In genomic region chr19:6667114-6667627, GRCh38 we compare ENCODE assay signal across 19 cellular contexts. TPM values are rescaled to one million over a fixed set of nuclear protein-coding genes. Genes with fewer than 3 reads are reported as not detected.
A peak's percentile ranks its signal among the peaks of the same experiment; 100 is the strongest.
DNase-seq lines count a peak whose midpoint lies in the region; ATAC-seq, FAIRE-seq and TF ChIP-seq lines count a peak whose summit lies in the region.
"Had no signal": no experiment of that assay in that cellular context is flagged by ENCODE, and none has a peak within 500 bp of the region (broad histone marks: within the 10 kb centered on the region; RNA-seq: fewer than 3 reads in every experiment).

No MANE protein-coding gene starts in this region.

- H4K20me1 ChIP-seq in HepG2 (ENCODE audit: insufficient read depth, low read length) (peaks cover 2% of the 10 kb centered on the region; the same call in 1 of the 2 replicates), osteoblast (ENCODE audit: insufficient read depth, low read length) (no peaks in the 10 kb centered on the region)

- no peak for TF ChIP-seq RAD21 in HepG2 (CRISPR knock-in tag; IDR thresholded peaks at IDR 0.05)

- H3K27me3 Mint-ChIP-seq in CD4-positive, CD25-positive, alpha-beta regulatory T cell = no peaks in the 10 kb centered on the region
- peaks cover 1% of the 10 kb centered on the region for H3K27me3 Mint-ChIP-seq in glutamatergic neuron (ENCODE audit: unreplicated experiment)
- H3K27me3 Mint-ChIP-seq: dendritic cell treated with granulocyte-macrophage colony-stimulating factor and Interleukin-4, amounts not matched to agents 40 ng/mL and 50 ng/mL, for 4 days had no signal

- peaks cover 4% of the 10 kb centered on the region for H3K36me3 Mint-ChIP-seq in CD4-positive, CD25-positive, alpha-beta regulatory T cell
- no peaks in the 10 kb centered on the region for H3K36me3 Mint-ChIP-seq in glutamatergic neuron (ENCODE audit: unreplicated experiment)
- H3K36me3 Mint-ChIP-seq: IgD-negative memory B cell had no signal

- intact Hi-C loops in HepG2 (cut with micrococcal nuclease; ENCODE audit: unreplicated experiment) = no loop called here

- H3K4me3 Mint-ChIP-seq in CD4-positive, CD25-positive, alpha-beta regulatory T cell = peak overlapping the region; percentile 76 to 97 (median 84)
- H3K4me3 Mint-ChIP-seq in glutamatergic neuron (ENCODE audit: unreplicated experiment) = no peak overlapping the region
- H3K4me3 Mint-ChIP-seq: dendritic cell treated with granulocyte-macrophage colony-stimulating factor and Interleukin-4, amounts not matched to agents 40 ng/mL and 50 ng/mL, for 4 days; nephron had no signal

- no peaks in the 10 kb centered on the region for H3K9me3 ChIP-seq in CD4-positive, CD25-positive, alpha-beta regulatory T cell (ENCODE audit: control insufficient read depth in 2 of 2, low read length in 2 of 2)
- H3K9me3 ChIP-seq in HepG2 (ENCODE audit: low read length) (no peaks in the 10 kb centered on the region), osteoblast (ENCODE audit: low read depth, low read length) (no peaks in the 10 kb centered on the region)

- FAIRE-seq in HepG2 (lab: Jason Lieb, UNC) = no peak
- FAIRE-seq: H54, islet of Langerhans, TTC549 had no signal

- in situ Hi-C loops in HepG2 (cut with HindIII; ENCODE audit: extremely low pct_ligation_motif_present, low pct_unique_long_range_greater_than_20kb) = no loop called here

- DNase-seq in CD4-positive, CD25-positive, alpha-beta regulatory T cell = no peak
- peak; percentile 17 for DNase-seq in HT1080 (ENCODE audit: low read depth)
- DNase-seq in activated CD4-positive, alpha-beta T cell treated with anti-CD3 and anti-CD28 coated beads, Interleukin-2, amount 50 U/mL, for 48 hours = peak; percentile 58 to 66
- no peak for DNase-seq in HepG2 (ENCODE audit: low spot score)
- no peak for DNase-seq in osteoblast (ENCODE audit: insufficient read length, low spot score, missing footprints)
- DNase-seq in retina = no peak
- no peak for DNase-seq in NCI-H524 treated with DMSO at 0.1 percent for 48 hours (lab: John Stamatoyannopoulos, UW)
- no peak for DNase-seq in glutamatergic neuron
- DNase-seq: COR-L47, NCI-H2107, OCI-M1 had no signal

- no peak for ATAC-seq in CD4-positive, CD25-positive, alpha-beta regulatory T cell (ENCODE audit: low read depth in 2 of 2)
- peak; percentile 2; the same call in 1 of the 3 replicates for ATAC-seq in HepG2
- ATAC-seq: foreskin keratinocyte had no signal

- H3K9me3 Mint-ChIP-seq in CD4-positive, CD25-positive, alpha-beta regulatory T cell = no peaks in the 10 kb centered on the region
- no peaks in the 10 kb centered on the region for H3K9me3 Mint-ChIP-seq in glutamatergic neuron (ENCODE audit: unreplicated experiment)
- H3K9me3 Mint-ChIP-seq: dendritic cell treated with granulocyte-macrophage colony-stimulating factor and Interleukin-4, amounts not matched to agents 40 ng/mL and 50 ng/mL, for 4 days; nephron had no signal

- H2AFZ ChIP-seq in HepG2 (ENCODE audit: low read length) (no peak overlapping the region), osteoblast (ENCODE audit: low read length) (no peak overlapping the region)

- TF ChIP-seq CTCF in HepG2 (CRISPR knock-in tag; IDR thresholded peaks at IDR 0.05) (no peak), osteoblast (IDR thresholded peaks at IDR 0.05; ENCODE audit: extremely low read depth, low read depth, low read length) (no peak), glutamatergic neuron (IDR thresholded peaks at IDR 0.05; ENCODE audit: partially characterized antibody, unreplicated experiment) (no peak)

- CTCF ChIA-PET in HepG2 (lab: Yijun Ruan, JAX; ENCODE audit: low intra/inter-chr PET ratio, low total read pairs) = no interaction called here

- BruUV-seq in HepG2 (replicated peaks; lab: Mats Ljungman, UMichigan) = no TSS peak

- H3K79me2 ChIP-seq in HepG2 (ENCODE audit: insufficient read depth, low read length) (no peaks in the 10 kb centered on the region), osteoblast (ENCODE audit: insufficient read depth, low read length) (no peaks in the 10 kb centered on the region)

- H3K9ac ChIP-seq in HepG2 (ENCODE audit: insufficient read depth, low read depth, low read length) = no peak overlapping the region

- peak overlapping the region; percentile 52 for H3K4me3 ChIP-seq in CD4-positive, CD25-positive, alpha-beta regulatory T cell (ENCODE audit: low read depth, low read length)
- H3K4me3 ChIP-seq in HepG2 (replicated peaks in 1 of 3; ENCODE audit: insufficient read depth in 1 of 3, low read depth in 2 of 3, low read length in 3 of 3) (no peak overlapping the region), osteoblast (ENCODE audit: insufficient read depth, low read length) (no peak overlapping the region)
- H3K4me3 ChIP-seq: smooth muscle cell had no signal

- no peaks in the 10 kb centered on the region for H3K27me3 ChIP-seq in CD4-positive, CD25-positive, alpha-beta regulatory T cell (ENCODE audit: control insufficient read depth, insufficient read depth, low read length)
- no peaks in the 10 kb centered on the region; a peak in 2 of 5 replicates for H3K27me3 ChIP-seq in HepG2 (ENCODE audit: control insufficient read depth in 1 of 2, insufficient read depth in 2 of 2, low read length in 2 of 2)
- no peaks in the 10 kb centered on the region for H3K27me3 ChIP-seq in osteoblast (ENCODE audit: insufficient read depth, low read length)

- TF ChIP-seq EP300 in HepG2 (IDR thresholded peaks at IDR 0.05; ENCODE audit: low read depth in 2 of 2, low read length in 2 of 2) (no peak), HepG2 (CRISPR knock-in tag; IDR thresholded peaks at IDR 0.05; ENCODE audit: borderline replicate concordance) (no peak)

- 57% methylated on average over 13 of the region's 14 CpGs for WGBS in HepG2 (ENCODE audit: low lambda C conversion rate)

- peaks cover 48% of the 10 kb centered on the region for H3K4me1 ChIP-seq in CD4-positive, CD25-positive, alpha-beta regulatory T cell (ENCODE audit: control insufficient read depth, insufficient read depth, low read length, poor library complexity, severe bottlenecking)
- H3K4me1 ChIP-seq in HepG2 (ENCODE audit: insufficient read depth, low read length) (no peaks in the 10 kb centered on the region), osteoblast (ENCODE audit: insufficient read depth, low read length) (no peaks in the 10 kb centered on the region)
- H3K4me1 ChIP-seq: foreskin keratinocyte had no signal

- H3K4me1 Mint-ChIP-seq in CD4-positive, CD25-positive, alpha-beta regulatory T cell = peaks cover 0 to 52% (median 26%) of the 10 kb centered on the region in 4 donors
- H3K4me1 Mint-ChIP-seq in glutamatergic neuron (ENCODE audit: low read depth, unreplicated experiment) = no peaks in the 10 kb centered on the region
- H3K4me1 Mint-ChIP-seq: nephron had no signal

- peak overlapping the region; percentile 7 for H3K27ac ChIP-seq in CD4-positive, CD25-positive, alpha-beta regulatory T cell (ENCODE audit: insufficient read depth, low read length, poor library complexity, severe bottlenecking)
- no peak overlapping the region for H3K27ac ChIP-seq in HepG2 (ENCODE audit: extremely low read length, insufficient read depth, low read length)
- H3K27ac ChIP-seq in osteoblast (ENCODE audit: low read depth, low read length) = no peak overlapping the region
- H3K27ac ChIP-seq: foreskin keratinocyte had no signal

- H3K27ac Mint-ChIP-seq in CD4-positive, CD25-positive, alpha-beta regulatory T cell = peak overlapping the region; percentile 25 to 94 (median 60)
- H3K27ac Mint-ChIP-seq in glutamatergic neuron (ENCODE audit: unreplicated experiment) = no peak overlapping the region
- H3K27ac Mint-ChIP-seq: dendritic cell treated with granulocyte-macrophage colony-stimulating factor and Interleukin-4, amounts not matched to agents 40 ng/mL and 50 ng/mL, for 4 days; nephron had no signal

- H3K4me2 ChIP-seq in HepG2 (ENCODE audit: low read depth, low read length) = no peak overlapping the region
- no peak overlapping the region for H3K4me2 ChIP-seq in osteoblast (ENCODE audit: insufficient read depth, low read length)
- H3K4me2 ChIP-seq: smooth muscle cell had no signal

- POLR2A ChIA-PET in HepG2 (lab: Yijun Ruan, JAX) = no interaction called here

- H3K36me3 ChIP-seq in CD4-positive, CD25-positive, alpha-beta regulatory T cell (ENCODE audit: control insufficient read depth, insufficient read depth, low read length) = peaks cover 24% of the 10 kb centered on the region
- H3K36me3 ChIP-seq in HepG2 (replicated peaks in 1 of 2; ENCODE audit: control insufficient read depth in 1 of 2, insufficient read depth in 2 of 2, low read length in 2 of 2) (no peaks in the 10 kb centered on the region), osteoblast (ENCODE audit: insufficient read depth, low read length) (no peaks in the 10 kb centered on the region)

- TF ChIP-seq POLR2A in HepG2 (IDR thresholded peaks at IDR 0.05; ENCODE audit: insufficient read depth in 1 of 2, low read depth in 2 of 2, low read length in 2 of 2) = no peak

RNA-seq across cellular contexts. Expression of gene TNFSF14, which starts 2.8 kb away (rescaled TPM):
- total RNA-seq in CD4-positive, CD25-positive, alpha-beta regulatory T cell = 8.4 TPM
- polyA plus RNA-seq in CD4-positive, CD25-positive, alpha-beta regulatory T cell = 1 to 10 TPM; 2.6 to 8.9 (median 5.4) TPM
- not detected in 2 replicates for total RNA-seq in HT1080 (2014; rRNA removed; shearing (Covaris generic))
- polyA plus RNA-seq in HT1080 (2015; cell fraction: cytosol; rRNA removed) = not detected in 2 replicates
- polyA plus RNA-seq in HT1080 (2015; cell fraction: nucleus; rRNA removed) = not detected in 2 replicates
- total RNA-seq in HepG2 (2016; rRNA removed; fragmentation: Illumina TruSeq; extraction: Trizol) = 0.17 and 0.49 TPM in 2 replicates
- 0.09 and 0.10 TPM in 2 replicates for total RNA-seq in HepG2 (2016; cell fraction: cytosol; rRNA removed; fragmentation: Illumina TruSeq; extraction: Trizol; ENCODE audit: low read depth)
- total RNA-seq in HepG2 (2016; cell fraction: insoluble cytoplasmic fraction; rRNA removed; fragmentation: Illumina TruSeq; extraction: Trizol) = 0.10 and 0.69 TPM in 2 replicates
- total RNA-seq in HepG2 (2016; cell fraction: membrane; rRNA removed; fragmentation: Illumina TruSeq; extraction: Trizol) = 0.10 and 0.15 TPM in 2 replicates
- 0.88 and 1.2 TPM in 2 replicates for total RNA-seq in HepG2 (2016; cell fraction: nucleus; rRNA removed; fragmentation: Illumina TruSeq; extraction: Trizol)
- 9.1 and 10.0 TPM in 2 replicates for polyA plus RNA-seq in HepG2 (2011; rRNA removed)
- polyA plus RNA-seq in HepG2 (2011; cell fraction: cytosol; rRNA removed) = 1.9 and 2.2 TPM in 2 replicates
- polyA plus RNA-seq in HepG2 (2011; cell fraction: nucleus; rRNA removed) = 37.9 and 38.9 TPM in 2 replicates
- 1.7 and 3.2 TPM in 2 replicates for polyA plus RNA-seq in HepG2 (2012)
- polyA plus RNA-seq in HepG2 (2016; cell fraction: cytosol; fragmentation: Illumina TruSeq; extraction: Trizol; ENCODE audit: low read depth) = 0.03 and 0.10 TPM in 2 replicates
- 0.17 TPM in 2 replicates for polyA plus RNA-seq in HepG2 (2016; cell fraction: insoluble cytoplasmic fraction; fragmentation: Illumina TruSeq; extraction: Trizol; ENCODE audit: low read depth)
- polyA plus RNA-seq in HepG2 (2016; cell fraction: membrane; fragmentation: Illumina TruSeq; extraction: Trizol; ENCODE audit: low read depth) = 0.11 and 0.23 TPM in 2 replicates
- polyA plus RNA-seq in HepG2 (2016; cell fraction: nucleus; fragmentation: Illumina TruSeq; extraction: Trizol; ENCODE audit: insufficient read depth, low read depth) = 7.9 and 8.1 TPM in 2 replicates
- polyA minus RNA-seq in HepG2 (2011; rRNA and poly(A)+ RNA removed; ENCODE audit: low replicate concordance) = 0.68 and 5.9 TPM in 2 replicates
- 0.30 and 0.70 TPM in 2 replicates for polyA minus RNA-seq in HepG2 (2011; cell fraction: cytosol; rRNA and poly(A)+ RNA removed)
- polyA minus RNA-seq in HepG2 (2011; cell fraction: nucleus; rRNA and poly(A)+ RNA removed) = 10.8 and 14.2 TPM in 2 replicates
- total RNA-seq in osteoblast = not detected in 2 replicates
- total RNA-seq in glutamatergic neuron (ENCODE audit: unreplicated experiment) = not detected
- total RNA-seq: foreskin keratinocyte, smooth muscle cell had no signal
- polyA plus RNA-seq: foreskin keratinocyte, smooth muscle cell had no signal

RNA-seq across cellular contexts. Expression of gene C3, which starts 53.3 kb away (rescaled TPM):
- not detected for total RNA-seq in CD4-positive, CD25-positive, alpha-beta regulatory T cell
- polyA plus RNA-seq in CD4-positive, CD25-positive, alpha-beta regulatory T cell = not detected
- 0.07 and 0.14 TPM in 2 replicates for total RNA-seq in HT1080 (2014; rRNA removed; shearing (Covaris generic))
- polyA plus RNA-seq in HT1080 (2015; cell fraction: cytosol; rRNA removed) = 0.19 TPM in 1 of 2 replicates, not detected in the other
- 0.23 and 1.4 TPM in 2 replicates for polyA plus RNA-seq in HT1080 (2015; cell fraction: nucleus; rRNA removed)
- 700 and 1,455 TPM in 2 replicates for total RNA-seq in HepG2 (2016; rRNA removed; fragmentation: Illumina TruSeq; extraction: Trizol)
- total RNA-seq in HepG2 (2016; cell fraction: cytosol; rRNA removed; fragmentation: Illumina TruSeq; extraction: Trizol; ENCODE audit: low read depth) = 160 and 192 TPM in 2 replicates
- 643 and 1,412 TPM in 2 replicates for total RNA-seq in HepG2 (2016; cell fraction: insoluble cytoplasmic fraction; rRNA removed; fragmentation: Illumina TruSeq; extraction: Trizol)
- 268 and 291 TPM in 2 replicates for total RNA-seq in HepG2 (2016; cell fraction: membrane; rRNA removed; fragmentation: Illumina TruSeq; extraction: Trizol)
- 1,410 and 1,846 TPM in 2 replicates for total RNA-seq in HepG2 (2016; cell fraction: nucleus; rRNA removed; fragmentation: Illumina TruSeq; extraction: Trizol)
- polyA plus RNA-seq in HepG2 (2011; rRNA removed) = 6,272 and 9,798 TPM in 2 replicates
- polyA plus RNA-seq in HepG2 (2011; cell fraction: cytosol; rRNA removed) = 4,601 and 7,618 TPM in 2 replicates
- polyA plus RNA-seq in HepG2 (2011; cell fraction: nucleus; rRNA removed) = 6,023 and 6,891 TPM in 2 replicates
- 3,859 and 6,494 TPM in 2 replicates for polyA plus RNA-seq in HepG2 (2012)
- 195 and 210 TPM in 2 replicates for polyA plus RNA-seq in HepG2 (2016; cell fraction: cytosol; fragmentation: Illumina TruSeq; extraction: Trizol; ENCODE audit: low read depth)
- 903 and 1,023 TPM in 2 replicates for polyA plus RNA-seq in HepG2 (2016; cell fraction: insoluble cytoplasmic fraction; fragmentation: Illumina TruSeq; extraction: Trizol; ENCODE audit: low read depth)
- polyA plus RNA-seq in HepG2 (2016; cell fraction: membrane; fragmentation: Illumina TruSeq; extraction: Trizol; ENCODE audit: low read depth) = 286 and 340 TPM in 2 replicates
- 3,631 and 3,793 TPM in 2 replicates for polyA plus RNA-seq in HepG2 (2016; cell fraction: nucleus; fragmentation: Illumina TruSeq; extraction: Trizol; ENCODE audit: insufficient read depth, low read depth)
- 785 and 9,683 TPM in 2 replicates for polyA minus RNA-seq in HepG2 (2011; rRNA and poly(A)+ RNA removed; ENCODE audit: low replicate concordance)
- polyA minus RNA-seq in HepG2 (2011; cell fraction: cytosol; rRNA and poly(A)+ RNA removed) = 2,000 and 4,520 TPM in 2 replicates
- 1,680 and 2,385 TPM in 2 replicates for polyA minus RNA-seq in HepG2 (2011; cell fraction: nucleus; rRNA and poly(A)+ RNA removed)
- total RNA-seq in osteoblast = 5.0 and 14.1 TPM in 2 replicates
- 0.69 TPM for total RNA-seq in glutamatergic neuron (ENCODE audit: unreplicated experiment)
- polyA plus RNA-seq: IgD-negative memory B cell had no signal

Comparison
In these comparisons a context has a peak if more than half of its experiments do, and no peak if none do; other contexts are left out.
1. DNase-seq: peak in HT1080 (single experiment) and activated CD4-positive, alpha-beta T cell treated with anti-CD3 and anti-CD28 coated beads, Interleukin-2, amount 50 U/mL, for 48 hours (2 of 2); none in CD4-positive, CD25-positive, alpha-beta regulatory T cell (0 of 3), HepG2 (single experiment), osteoblast (single experiment), retina (single experiment), NCI-H524 treated with DMSO at 0.1 percent for 48 hours (single experiment) and glutamatergic neuron (single experiment).
2. RNA of gene C3, which starts 53.3 kb away (total RNA-seq): 160 to 1,846 TPM in HepG2; 5.0 to 14.1 TPM in osteoblast, not detected in CD4-positive, CD25-positive, alpha-beta regulatory T cell (single experiment), 0.69 TPM in glutamatergic neuron (single experiment) and 0.07 to 0.14 TPM in HT1080; every median in the first group is over 10 times any median in the second.